29 cellular contexts compared by ENCODE assay signal in the genomic region with DNA sequence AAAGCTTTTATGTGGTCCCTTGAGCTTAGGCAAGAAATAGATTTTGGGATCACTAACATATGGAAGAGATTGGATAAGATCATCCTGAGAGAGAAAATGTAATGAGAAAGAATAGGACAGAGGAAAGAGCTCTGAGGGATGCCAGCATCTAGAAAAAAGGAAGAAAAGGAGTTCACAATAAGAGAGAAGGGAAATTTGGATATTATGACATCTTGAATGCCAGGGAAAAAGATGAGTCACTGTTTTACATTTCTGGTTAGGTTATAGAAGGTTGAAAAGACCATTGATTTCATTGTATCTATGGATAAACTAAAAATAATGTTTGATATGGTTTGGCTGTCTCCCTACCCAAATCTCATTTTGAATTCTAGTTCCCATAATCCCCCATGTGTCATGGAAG.
"Had no signal": no experiment of that assay in that cellular context is flagged by ENCODE, and none has a peak within 500 bp of the region (broad histone marks: within the 10 kb centered on the region; RNA-seq: fewer than 3 reads in every experiment).

No MANE protein-coding gene starts in this region.

- ATAC-seq: activated CD4-positive, CD25-positive, alpha-beta regulatory T cell treated with anti-CD3 and anti-CD28 coated beads, Interleukin-2, amount 50 U/mL, for 24 hours; activated CD8-positive, alpha-beta memory T cell treated with anti-CD3 and anti-CD28 coated beads, Interleukin-2, amount 10 ng/mL, durations not matched to agents 7 days and 5 days; activated CD8-positive, alpha-beta T cell treated with anti-CD3 and anti-CD28 coated beads for 36 hours; effector memory CD8-positive, alpha-beta T cell; left lung; naive thymus-derived CD8-positive, alpha-beta T cell; stimulated activated naive B cell treated with anti-CD40 and anti-IgM and Interleukin-4, amounts not matched to agents 10 μg/mL and 1 μg/mL and 100 μg/mL, for 72 hours had no signal

- H3K4me1 ChIP-seq: ascending aorta, colonic mucosa, esophagus squamous epithelium, left lung, prostate gland, uterus had no signal

- H3K36me3 ChIP-seq: ascending aorta, brain microvascular endothelial cell, colonic mucosa, esophagus squamous epithelium, left lung, ovary, prostate gland had no signal

- H3K4me1 Mint-ChIP-seq: activated CD4-positive, alpha-beta T cell treated with anti-CD3 and anti-CD28 coated beads, Interleukin-2, amount 10 ng/mL, durations not matched to agents 24 days and 14 days; activated CD8-positive, alpha-beta memory T cell treated with anti-CD3 and anti-CD28 coated beads, Interleukin-2, amount 10 ng/mL, durations not matched to agents 7 days and 5 days; activated naive CD4-positive, alpha-beta T cell treated with anti-CD3 and anti-CD28 coated beads, Interleukin-2, amount 50 U/mL, for 24 hours; central memory CD8-positive, alpha-beta T cell; naive thymus-derived CD8-positive, alpha-beta T cell; stimulated activated naive B cell treated with anti-CD40 and anti-IgM and Interleukin-4, amounts not matched to agents 10 μg/mL and 1 μg/mL and 100 μg/mL, for 72 hours had no signal

- H3K9me3 Mint-ChIP-seq: activated CD4-positive, alpha-beta T cell treated with anti-CD3 and anti-CD28 coated beads, Interleukin-2, amount 10 ng/mL, durations not matched to agents 24 days and 14 days; activated CD8-positive, alpha-beta T cell treated with anti-CD3 and anti-CD28 coated beads for 36 hours; activated naive CD4-positive, alpha-beta T cell treated with anti-CD3 and anti-CD28 coated beads, Interleukin-2, amount 50 U/mL, for 24 hours; activated T-helper 1 cell treated with anti-CD3 and anti-CD28 coated beads, Interleukin-12 subunit alpha, Interleukin-12 subunit beta, Interleukin-2, Interleukin-4 antibody, amounts not matched to agents 30 ng/mL and 10 ng/mL and 1 ng/mL, durations not matched to agents 14 hours and 24 hours and 36 hours; central memory CD8-positive, alpha-beta T cell; mesothelial cell of epicardium; naive thymus-derived CD8-positive, alpha-beta T cell; stimulated activated naive B cell treated with anti-CD40 and anti-IgM and Interleukin-4, amounts not matched to agents 10 μg/mL and 1 μg/mL and 100 μg/mL, for 72 hours had no signal

- H3K36me3 Mint-ChIP-seq: activated CD8-positive, alpha-beta memory T cell treated with anti-CD3 and anti-CD28 coated beads, Interleukin-2, amount 10 ng/mL, durations not matched to agents 7 days and 5 days; activated naive CD4-positive, alpha-beta T cell treated with anti-CD3 and anti-CD28 coated beads, Interleukin-2, amount 50 U/mL, for 24 hours; mesothelial cell of epicardium; naive thymus-derived CD8-positive, alpha-beta T cell; stimulated activated naive B cell treated with anti-CD40 and anti-IgM and Interleukin-4, amounts not matched to agents 10 μg/mL and 1 μg/mL and 100 μg/mL, for 72 hours had no signal

- H3K27me3 ChIP-seq: ascending aorta, brain microvascular endothelial cell, colonic mucosa, esophagus squamous epithelium, left lung, ovary, testis, uterus had no signal

- H3K27ac Mint-ChIP-seq: activated CD4-positive, alpha-beta T cell treated with anti-CD3 and anti-CD28 coated beads, Interleukin-2, amount 10 ng/mL, durations not matched to agents 24 days and 14 days; activated CD8-positive, alpha-beta memory T cell treated with anti-CD3 and anti-CD28 coated beads, Interleukin-2, amount 10 ng/mL, durations not matched to agents 7 days and 5 days; activated CD8-positive, alpha-beta T cell treated with anti-CD3 and anti-CD28 coated beads for 36 hours; activated naive CD4-positive, alpha-beta T cell treated with anti-CD3 and anti-CD28 coated beads, Interleukin-2, amount 50 U/mL, for 24 hours; activated T-helper 1 cell treated with anti-CD3 and anti-CD28 coated beads, Interleukin-12 subunit alpha, Interleukin-12 subunit beta, Interleukin-2, Interleukin-4 antibody, amounts not matched to agents 30 ng/mL and 10 ng/mL and 1 ng/mL, durations not matched to agents 14 hours and 24 hours and 36 hours; effector memory CD8-positive, alpha-beta T cell; mesothelial cell of epicardium; naive thymus-derived CD8-positive, alpha-beta T cell; stimulated activated naive B cell treated with anti-CD40 and anti-IgM and Interleukin-4, amounts not matched to agents 10 μg/mL and 1 μg/mL and 100 μg/mL, for 72 hours had no signal

- DNase-seq: activated CD4-positive, alpha-beta T cell treated with anti-CD3 and anti-CD28 coated beads, Interleukin-2, amount 10 ng/mL, durations not matched to agents 24 days and 14 days; activated CD8-positive, alpha-beta memory T cell treated with anti-CD3 and anti-CD28 coated beads, Interleukin-2, amount 10 ng/mL, durations not matched to agents 7 days and 5 days; activated CD8-positive, alpha-beta T cell treated with anti-CD3 and anti-CD28 coated beads for 36 hours; activated gamma-delta T cell; activated T-cell treated with anti-CD3 and anti-CD28 coated beads for 4 hours; brain microvascular endothelial cell; colonic mucosa; dorsolateral prefrontal cortex; effector memory CD8-positive, alpha-beta T cell; esophagus squamous epithelium; kidney glomerular epithelial cell; left lung; naive thymus-derived CD8-positive, alpha-beta T cell; ovary; stimulated activated CD4-positive, alpha-beta T cell treated with anti-CD3 and anti-CD28 coated beads, Interleukin-2, amount 100 ng/mL, for 48 hours; stimulated activated CD8-positive, alpha-beta memory T cell treated with anti-CD3 and anti-CD28 coated beads, Interleukin-4, amount 100 ng/mL, for 48 hours; stimulated activated naive B cell treated with anti-CD40 and anti-IgM and Interleukin-4, amounts not matched to agents 10 μg/mL and 1 μg/mL and 100 μg/mL, for 72 hours; T-helper 2 cell; testis; uterus had no signal

- H3K4me3 ChIP-seq: ascending aorta, colonic mucosa, dorsolateral prefrontal cortex, esophagus squamous epithelium, left lung, lung, ovary, prostate gland, testis, uterus had no signal

- H3K9me3 ChIP-seq: ascending aorta, colonic mucosa, esophagus squamous epithelium, left lung, ovary, prostate gland, testis, uterus had no signal

- H3K27me3 Mint-ChIP-seq: activated CD4-positive, alpha-beta T cell treated with anti-CD3 and anti-CD28 coated beads, Interleukin-2, amount 10 ng/mL, durations not matched to agents 24 days and 14 days; activated CD8-positive, alpha-beta memory T cell treated with anti-CD3 and anti-CD28 coated beads, Interleukin-2, amount 10 ng/mL, durations not matched to agents 7 days and 5 days; activated CD8-positive, alpha-beta T cell treated with anti-CD3 and anti-CD28 coated beads for 36 hours; activated naive CD4-positive, alpha-beta T cell treated with anti-CD3 and anti-CD28 coated beads, Interleukin-2, amount 50 U/mL, for 24 hours; central memory CD8-positive, alpha-beta T cell; effector memory CD8-positive, alpha-beta T cell; stimulated activated naive B cell treated with anti-CD40 and anti-IgM and Interleukin-4, amounts not matched to agents 10 μg/mL and 1 μg/mL and 100 μg/mL, for 72 hours had no signal

- H3K27ac ChIP-seq: ascending aorta, brain microvascular endothelial cell, colonic mucosa, dorsolateral prefrontal cortex, esophagus squamous epithelium, left lung, ovary, prostate gland, testis, uterus, VCaP had no signal

- H3K4me3 Mint-ChIP-seq: activated CD4-positive, alpha-beta T cell treated with anti-CD3 and anti-CD28 coated beads, Interleukin-2, amount 10 ng/mL, durations not matched to agents 24 days and 14 days; activated CD8-positive, alpha-beta memory T cell treated with anti-CD3 and anti-CD28 coated beads, Interleukin-2, amount 10 ng/mL, durations not matched to agents 7 days and 5 days; activated CD8-positive, alpha-beta T cell treated with anti-CD3 and anti-CD28 coated beads for 36 hours; activated naive CD4-positive, alpha-beta T cell treated with anti-CD3 and anti-CD28 coated beads, Interleukin-2, amount 50 U/mL, for 24 hours; activated T-helper 1 cell treated with anti-CD3 and anti-CD28 coated beads, Interleukin-12 subunit alpha, Interleukin-12 subunit beta, Interleukin-2, Interleukin-4 antibody, amounts not matched to agents 30 ng/mL and 10 ng/mL and 1 ng/mL, durations not matched to agents 14 hours and 24 hours and 36 hours; central memory CD8-positive, alpha-beta T cell; effector memory CD8-positive, alpha-beta T cell; mesothelial cell of epicardium; naive thymus-derived CD8-positive, alpha-beta T cell; stimulated activated naive B cell treated with anti-CD40 and anti-IgM and Interleukin-4, amounts not matched to agents 10 μg/mL and 1 μg/mL and 100 μg/mL, for 72 hours had no signal
